Comparison of ENCODE assay signal across 15 cellular contexts in the genomic region with DNA sequence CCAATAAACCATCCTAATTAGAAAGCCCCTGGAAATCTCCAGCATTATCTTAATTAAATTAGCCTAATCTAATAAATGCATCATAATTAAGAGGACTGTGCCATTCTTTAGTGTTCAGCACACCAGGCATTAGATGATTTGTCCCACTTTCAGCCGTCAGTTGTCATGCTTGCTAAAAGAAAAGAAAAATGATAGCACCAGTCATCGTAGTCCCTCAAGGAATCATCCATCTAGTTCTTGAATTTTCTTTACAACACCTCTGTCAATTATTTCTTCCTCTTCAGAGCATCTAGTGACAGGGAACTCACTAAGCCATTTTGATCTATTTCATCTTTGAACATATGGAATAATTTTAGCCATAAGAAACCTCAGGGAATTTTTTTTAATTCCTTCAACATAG.
DNase-seq lines count a peak whose midpoint lies in the region; ATAC-seq and TF ChIP-seq lines count a peak whose summit lies in the region.
"Had no signal": no experiment of that assay in that cellular context is flagged by ENCODE, and none has a peak within 500 bp of the region (broad histone marks: within the 10 kb centered on the region; RNA-seq: fewer than 3 reads in every experiment).

No MANE protein-coding gene starts in this region.

- DNase-seq in HCT116 (ENCODE audit: low read depth, low spot score) (no peak), RWPE2 (ENCODE audit: low spot score) (no peak), nephron progenitor cell (no peak), activated gamma-delta T cell treated with Interleukin-2 at 50 U/mL for 16 hours (no peak), cardiac septum (ENCODE audit: low spot score) (no peak), SIG-M5 treated with dmso at 0.1 percent for 504 hours (lab: John Stamatoyannopoulos, UW; ENCODE audit: unreplicated experiment) (no peak), HK-2 (ENCODE audit: unreplicated experiment) (no peak)
- DNase-seq: C1 segment of cervical spinal cord; Calu3; CD4-positive, alpha-beta T cell; DMS79; GM23248; H7 had no signal

- TF ChIP-seq CTCF in HCT116 (IDR thresholded peaks at IDR 0.05 in 2 of 3, conservative IDR thresholded peaks at IDR 0.05 in 1 of 3; ENCODE audit: borderline replicate concordance in 1 of 3, insufficient read depth in 1 of 3, low read depth in 2 of 3, low read length in 2 of 3) = no peak
- no peak for TF ChIP-seq CTCF in RWPE2 (IDR thresholded peaks at IDR 0.05; ENCODE audit: poor library complexity, severe bottlenecking)
- TF ChIP-seq CTCF in nephron progenitor cell (IDR thresholded peaks at IDR 0.05) = no peak

- no peaks in the 10 kb centered on the region for H3K9me2 ChIP-seq in HCT116 (ENCODE audit: insufficient read depth)

- H2AFZ ChIP-seq in HCT116 (ENCODE audit: low read depth, low read length, poor library complexity, severe bottlenecking) = no peak overlapping the region
- H2AFZ ChIP-seq: GM23248 had no signal

- no peak overlapping the region for H3K9ac ChIP-seq in HCT116 (ENCODE audit: low read length)
- H3K9ac ChIP-seq: GM23248 had no signal

- POLR2A ChIA-PET in HCT116 (lab: Charles Lee) = no interaction called here

- peak overlapping the region; percentile 82 for H3K27ac Mint-ChIP-seq in nephron progenitor cell
- H3K27ac Mint-ChIP-seq: B cell; CD4-positive, alpha-beta T cell had no signal

- peaks cover 86% of the 10 kb centered on the region for H3K4me1 Mint-ChIP-seq in nephron progenitor cell
- H3K4me1 Mint-ChIP-seq: B cell had no signal

- peak overlapping the region; percentile 94; the same call in 1 of the 2 replicates for H3K27ac ChIP-seq in HCT116 (ENCODE audit: low read depth, low read length)
- peak overlapping the region; percentile 72 for H3K27ac ChIP-seq in RWPE2 (ENCODE audit: poor library complexity, severe bottlenecking)
- H3K27ac ChIP-seq: GM23248 had no signal

- no peaks in the 10 kb centered on the region for H3K27me3 Mint-ChIP-seq in nephron progenitor cell (ENCODE audit: low read depth, poor library complexity)

- CTCF ChIA-PET in HCT116 (lab: Charles Lee) = no interaction called here

- peaks cover 6% of the 10 kb centered on the region for H3K36me3 Mint-ChIP-seq in nephron progenitor cell (ENCODE audit: low read depth)

- H3K9me3 ChIP-seq in HCT116 (ENCODE audit: control insufficient read depth in 1 of 2, insufficient read depth in 1 of 2, low read depth in 1 of 2, low read length in 2 of 2) (no peaks in the 10 kb centered on the region), RWPE2 (ENCODE audit: severe bottlenecking) (no peaks in the 10 kb centered on the region)

- no peaks in the 10 kb centered on the region for H4K20me1 ChIP-seq in HCT116 (ENCODE audit: insufficient read depth)

- H3K9me3 Mint-ChIP-seq in nephron progenitor cell = no peaks in the 10 kb centered on the region
- H3K9me3 Mint-ChIP-seq: CD4-positive, alpha-beta T cell had no signal

- H3K79me2 ChIP-seq in HCT116 (ENCODE audit: insufficient read depth, low read length) = peaks cover 48% of the 10 kb centered on the region

- no peak overlapping the region for H3K4me3 ChIP-seq in HCT116 (replicated peaks in 1 of 2; ENCODE audit: low read depth in 1 of 2, low read length in 2 of 2)
- no peak overlapping the region for H3K4me3 ChIP-seq in RWPE2 (ENCODE audit: severe bottlenecking)
- H3K4me3 ChIP-seq: GM12878, GM23248 had no signal

- TF ChIP-seq POLR2A in HCT116 (IDR thresholded peaks at IDR 0.05; ENCODE audit: borderline replicate concordance, extremely low read depth, insufficient read depth, insufficient read length) = no peak

- RAD21 ChIA-PET in HCT116 (lab: Charles Lee; ENCODE audit: low non-redundant PET in 1 of 2, low total read pairs in 2 of 2, uncharacterized antibody in 2 of 2, unreplicated experiment in 2 of 2) = no interaction called here

- no peak overlapping the region for H3K4me2 ChIP-seq in HCT116 (ENCODE audit: low read length)

- H3K27me3 ChIP-seq in HCT116 (ENCODE audit: insufficient read depth, low read length) = no peaks in the 10 kb centered on the region
- H3K27me3 ChIP-seq in RWPE2 (ENCODE audit: insufficient read depth, poor library complexity, severe bottlenecking) = no peaks in the 10 kb centered on the region

- no TSS peak for BruUV-seq in HCT116 (replicated peaks; lab: Mats Ljungman, UMichigan)

- intact Hi-C loops in HCT116 (cut with micrococcal nuclease) (no loop called here), cardiac septum (cut with DNase I) (no loop called here)

- H3K36me3 ChIP-seq in HCT116 (ENCODE audit: control insufficient read depth in 1 of 2, insufficient read depth in 2 of 2, low read length in 2 of 2) = no peaks in the 10 kb centered on the region
- H3K36me3 ChIP-seq in RWPE2 (ENCODE audit: low read depth) = no peaks in the 10 kb centered on the region

- TF ChIP-seq RAD21 in HCT116 (IDR thresholded peaks at IDR 0.05; ENCODE audit: low read depth) = no peak

- no peak overlapping the region for H3K4me3 Mint-ChIP-seq in nephron progenitor cell
- H3K4me3 Mint-ChIP-seq: B cell; CD4-positive, alpha-beta T cell had no signal

- ATAC-seq in HCT116 (no peak), RWPE2 (ENCODE audit: low read depth) (no peak)
- ATAC-seq: GM12878 had no signal

- H3K4me1 ChIP-seq in HCT116 (ENCODE audit: control insufficient read depth in 1 of 2, insufficient read depth in 2 of 2, low read length in 2 of 2) = peaks cover 78 to 81% of the 10 kb centered on the region in 2 experiments
- peaks cover 36% of the 10 kb centered on the region for H3K4me1 ChIP-seq in RWPE2 (ENCODE audit: insufficient read depth, poor library complexity, severe bottlenecking)

TF ChIP-seq in HCT116, 20 proteins besides CTCF, POLR2A, EP300 and RAD21 (continues in another document):
- TF ChIP-seq SP1 (IDR thresholded peaks at IDR 0.05; ENCODE audit: low read depth) (no peak), ZNF274 (IDR thresholded peaks at IDR 0.05; ENCODE audit: low read depth, low read length) (no peak), FOSL1 (IDR thresholded peaks at IDR 0.05; ENCODE audit: low read depth) (no peak), ELF1 (IDR thresholded peaks at IDR 0.05; ENCODE audit: borderline replicate concordance, low read depth) (no peak), JUND (IDR thresholded peaks at IDR 0.05) (no peak), YY1 (IDR thresholded peaks at IDR 0.05; ENCODE audit: extremely low read depth, insufficient replicate concordance, low read depth, low read length) (no peak), CEBPB (IDR thresholded peaks at IDR 0.05; ENCODE audit: low read depth) (no peak), TCF7L2 (IDR thresholded peaks at IDR 0.05; ENCODE audit: borderline replicate concordance, extremely low read depth, insufficient read depth, insufficient read length) (no peak), REST (IDR thresholded peaks at IDR 0.05; ENCODE audit: low read depth) (no peak), EGR1 (IDR thresholded peaks at IDR 0.05; ENCODE audit: low read depth) (no peak), POLR2AphosphoS5 (IDR thresholded peaks at IDR 0.05; ENCODE audit: low read depth, low read length) (no peak), EZH2 (IDR thresholded peaks at IDR 0.05) (no peak), SIN3A (IDR thresholded peaks at IDR 0.05; ENCODE audit: low read depth) (no peak), EZH2phosphoT487 (IDR thresholded peaks at IDR 0.05; ENCODE audit: borderline replicate concordance) (no peak)
- TF ChIP-seq, protein P1, sequence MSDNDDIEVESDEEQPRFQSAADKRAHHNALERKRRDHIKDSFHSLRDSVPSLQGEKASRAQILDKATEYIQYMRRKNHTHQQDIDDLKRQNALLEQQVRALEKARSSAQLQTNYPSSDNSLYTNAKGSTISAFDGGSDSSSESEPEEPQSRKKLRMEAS (IDR thresholded peaks at IDR 0.05) = no peak
- TF ChIP-seq, protein P2, sequence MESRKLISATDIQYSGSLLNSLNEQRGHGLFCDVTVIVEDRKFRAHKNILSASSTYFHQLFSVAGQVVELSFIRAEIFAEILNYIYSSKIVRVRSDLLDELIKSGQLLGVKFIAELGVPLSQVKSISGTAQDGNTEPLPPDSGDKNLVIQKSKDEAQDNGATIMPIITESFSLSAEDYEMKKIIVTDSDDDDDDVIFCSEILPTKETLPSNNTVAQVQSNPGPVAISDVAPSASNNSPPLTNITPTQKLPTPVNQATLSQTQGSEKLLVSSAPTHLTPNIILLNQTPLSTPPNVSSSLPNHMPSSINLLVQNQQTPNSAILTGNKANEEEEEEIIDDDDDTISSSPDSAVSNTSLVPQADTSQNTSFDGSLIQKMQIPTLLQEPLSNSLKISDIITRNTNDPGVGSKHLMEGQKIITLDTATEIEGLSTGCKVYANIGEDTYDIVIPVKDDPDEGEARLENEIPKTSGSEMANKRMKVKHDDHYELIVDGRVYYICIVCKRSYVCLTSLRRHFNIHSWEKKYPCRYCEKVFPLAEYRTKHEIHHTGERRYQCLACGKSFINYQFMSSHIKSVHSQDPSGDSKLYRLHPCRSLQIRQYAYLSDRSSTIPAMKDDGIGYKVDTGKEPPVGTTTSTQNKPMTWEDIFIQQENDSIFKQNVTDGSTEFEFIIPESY (IDR thresholded peaks at IDR 0.05; ENCODE audit: extremely low read depth, insufficient replicate concordance, low read length) = no peak
